Comparison of ENCODE assay signal across 1 cellular context in the genomic region with DNA sequence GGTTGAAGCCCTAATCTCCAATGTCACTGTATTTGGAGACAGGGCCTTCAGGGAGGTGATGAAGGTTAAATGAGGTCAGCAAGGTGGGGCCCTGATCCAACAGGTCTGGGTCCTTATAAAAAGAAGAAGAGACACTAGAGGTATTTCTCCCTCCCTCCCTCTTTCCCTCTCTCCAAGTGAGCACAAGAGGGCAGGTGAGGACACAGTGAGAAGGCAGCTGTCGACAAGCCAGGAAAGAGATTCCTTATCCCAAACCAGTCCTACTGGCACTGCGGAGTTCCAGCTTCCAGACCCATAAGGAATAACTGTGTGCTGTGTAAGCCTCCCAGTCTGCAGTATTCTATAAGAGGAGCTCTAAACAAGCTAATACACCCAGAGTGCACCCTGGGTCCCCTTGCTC.
TF ChIP-seq lines count a peak whose summit lies in the region.

No MANE protein-coding gene starts in this region.

TF ChIP-seq in WTC11, 78 proteins besides CTCF, POLR2A, EP300 and RAD21 (continued from another document):
- TF ChIP-seq, protein P1, sequence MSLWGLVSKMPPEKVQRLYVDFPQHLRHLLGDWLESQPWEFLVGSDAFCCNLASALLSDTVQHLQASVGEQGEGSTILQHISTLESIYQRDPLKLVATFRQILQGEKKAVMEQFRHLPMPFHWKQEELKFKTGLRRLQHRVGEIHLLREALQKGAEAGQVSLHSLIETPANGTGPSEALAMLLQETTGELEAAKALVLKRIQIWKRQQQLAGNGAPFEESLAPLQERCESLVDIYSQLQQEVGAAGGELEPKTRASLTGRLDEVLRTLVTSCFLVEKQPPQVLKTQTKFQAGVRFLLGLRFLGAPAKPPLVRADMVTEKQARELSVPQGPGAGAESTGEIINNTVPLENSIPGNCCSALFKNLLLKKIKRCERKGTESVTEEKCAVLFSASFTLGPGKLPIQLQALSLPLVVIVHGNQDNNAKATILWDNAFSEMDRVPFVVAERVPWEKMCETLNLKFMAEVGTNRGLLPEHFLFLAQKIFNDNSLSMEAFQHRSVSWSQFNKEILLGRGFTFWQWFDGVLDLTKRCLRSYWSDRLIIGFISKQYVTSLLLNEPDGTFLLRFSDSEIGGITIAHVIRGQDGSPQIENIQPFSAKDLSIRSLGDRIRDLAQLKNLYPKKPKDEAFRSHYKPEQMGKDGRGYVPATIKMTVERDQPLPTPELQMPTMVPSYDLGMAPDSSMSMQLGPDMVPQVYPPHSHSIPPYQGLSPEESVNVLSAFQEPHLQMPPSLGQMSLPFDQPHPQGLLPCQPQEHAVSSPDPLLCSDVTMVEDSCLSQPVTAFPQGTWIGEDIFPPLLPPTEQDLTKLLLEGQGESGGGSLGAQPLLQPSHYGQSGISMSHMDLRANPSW (CRISPR knock-in tag; conservative IDR thresholded peaks at IDR 0.05; ENCODE audit: low read depth), result no peak
